Comparison of ENCODE assay signal across 9 cellular contexts in the genomic region with DNA sequence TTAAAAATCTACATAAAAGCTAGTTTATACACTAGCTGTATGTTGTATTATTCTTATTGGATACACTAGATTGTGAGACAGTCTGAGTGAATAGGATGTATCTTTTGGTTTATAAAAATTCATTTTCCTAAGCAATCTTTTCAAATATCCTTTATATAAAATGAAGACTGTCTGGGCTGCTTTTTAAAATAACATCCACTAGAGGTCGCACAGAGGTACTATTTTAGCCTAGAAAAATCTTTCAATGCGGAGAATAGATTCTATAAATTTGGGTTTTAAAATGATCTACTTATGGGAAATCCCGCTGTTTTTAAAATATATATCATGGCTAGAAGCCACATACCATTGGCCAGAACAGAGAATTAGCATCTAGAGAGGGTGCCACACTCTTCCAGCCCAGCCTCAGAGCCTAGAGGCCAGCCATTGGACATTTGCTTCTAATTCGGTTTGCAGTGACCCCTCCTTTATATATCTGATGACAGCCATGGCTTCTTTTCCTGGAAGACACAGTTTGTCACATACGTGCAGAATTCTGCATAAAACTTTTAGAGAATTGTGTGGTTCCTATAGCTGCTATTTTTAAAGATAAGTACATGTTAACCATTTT. TPM values are rescaled to one million over a fixed set of nuclear protein-coding genes. Genes with fewer than 3 reads are reported as not detected.
A peak's percentile ranks its signal among the peaks of the same experiment; 100 is the strongest.
DNase-seq lines count a peak whose midpoint lies in the region; ATAC-seq and TF ChIP-seq lines count a peak whose summit lies in the region.
"Had no signal": no experiment of that assay in that cellular context is flagged by ENCODE, and none has a peak within 500 bp of the region (broad histone marks: within the 10 kb centered on the region; RNA-seq: fewer than 3 reads in every experiment).

No MANE protein-coding gene starts in this region.

- peak; percentile 66 for TF ChIP-seq RAD21 in HCT116 (IDR thresholded peaks at IDR 0.05; ENCODE audit: low read depth)
- TF ChIP-seq RAD21 in neural cell (conservative IDR thresholded peaks at IDR 0.05) = peak; percentile 61

- H3K9me3 Mint-ChIP-seq in activated CD4-positive, alpha-beta memory T cell treated with anti-CD3 and anti-CD28 coated beads for 36 hours = no peaks in the 10 kb centered on the region
- H3K9me3 Mint-ChIP-seq: T-helper 1 cell treated with Interleukin-12 subunit alpha and Interleukin-12 subunit beta and Interleukin-4 antibody, amounts not matched to agents 30 μg/mL and 1 μg/mL, for 36 hours had no signal

- no peaks in the 10 kb centered on the region for H3K4me1 Mint-ChIP-seq in activated CD4-positive, alpha-beta memory T cell treated with anti-CD3 and anti-CD28 coated beads for 36 hours (ENCODE audit: low read depth)

- peak; percentile 62 for DNase-seq in G401 (ENCODE audit: low spot score)
- peak; percentile 19 for DNase-seq in HCT116 (ENCODE audit: low read depth, low spot score)
- DNase-seq in NOMO-1 treated with DMSO at 0.1 percent for 48 hours (lab: John Stamatoyannopoulos, UW; ENCODE audit: unreplicated experiment) = peak; percentile 59
- DNase-seq in dorsolateral prefrontal cortex = no peak
- no peak for DNase-seq in activated CD4-positive, alpha-beta memory T cell treated with anti-CD3 and anti-CD28 coated beads for 36 hours
- no peak for DNase-seq in hepatic stellate cell (ENCODE audit: low spot score)

- H3K4me3 ChIP-seq in HCT116 (replicated peaks in 1 of 2; ENCODE audit: low read depth in 1 of 2, low read length in 2 of 2) (no peak overlapping the region), dorsolateral prefrontal cortex (peak overlapping the region in 22 of 59 donors; percentile 7 to 46 (median 22)), neural cell (ENCODE audit: low read length) (no peak overlapping the region)

- POLR2A ChIA-PET in HCT116 (lab: Charles Lee) = no interaction called here
- POLR2A ChIA-PET in activated CD4-positive, alpha-beta memory T cell treated with anti-CD3 and anti-CD28 coated beads for 36 hours (lab: Charles Lee) = no interaction called here

- ATAC-seq in HCT116 (peak; percentile 75), GM21786 (IDR thresholded peaks at IDR 0.05; ENCODE audit: unreplicated experiment) (no peak)

- peaks cover 15% of the 10 kb centered on the region for H3K27me3 Mint-ChIP-seq in activated CD4-positive, alpha-beta memory T cell treated with anti-CD3 and anti-CD28 coated beads for 36 hours

- H3K36me3 ChIP-seq in HCT116 (ENCODE audit: control insufficient read depth in 1 of 2, insufficient read depth in 2 of 2, low read length in 2 of 2) = no peaks in the 10 kb centered on the region
- H3K36me3 ChIP-seq in neural cell (ENCODE audit: insufficient read depth, low read length) = no peaks in the 10 kb centered on the region

- H3K9ac ChIP-seq in HCT116 (ENCODE audit: low read length) = no peak overlapping the region
- H3K9ac ChIP-seq in neural cell (ENCODE audit: low read length) = no peak overlapping the region

- no peaks in the 10 kb centered on the region for H3K9me2 ChIP-seq in HCT116 (ENCODE audit: insufficient read depth)
- H3K9me2 ChIP-seq in neural cell (ENCODE audit: insufficient read depth, low read length) = no peaks in the 10 kb centered on the region

- RAD21 ChIA-PET in HCT116 (lab: Charles Lee; ENCODE audit: low non-redundant PET in 1 of 2, low total read pairs in 2 of 2, uncharacterized antibody in 2 of 2, unreplicated experiment in 2 of 2) = interaction anchor here in 1 of 2 experiments (1.0 kb wide), 1 partner anchor 104 kb away, joined by 3 read pairs; no protein-coding TSS in a partner anchor

- no peak overlapping the region for H3K27ac Mint-ChIP-seq in activated CD4-positive, alpha-beta memory T cell treated with anti-CD3 and anti-CD28 coated beads for 36 hours
- H3K27ac Mint-ChIP-seq: T-helper 1 cell treated with Interleukin-12 subunit alpha and Interleukin-12 subunit beta and Interleukin-4 antibody, amounts not matched to agents 30 μg/mL and 1 μg/mL, for 36 hours had no signal

- no peak for TF ChIP-seq EP300 in neural cell (conservative IDR thresholded peaks at IDR 0.05; ENCODE audit: poor library complexity, severe bottlenecking)

- H3K9me3 ChIP-seq in HCT116 (ENCODE audit: control insufficient read depth in 1 of 2, insufficient read depth in 1 of 2, low read depth in 1 of 2, low read length in 2 of 2) (no peaks in the 10 kb centered on the region), neural cell (ENCODE audit: low read length) (no peaks in the 10 kb centered on the region)

- H3K4me2 ChIP-seq in HCT116 (ENCODE audit: low read length) (no peak overlapping the region), neural cell (ENCODE audit: low read length) (no peak overlapping the region)

- intact Hi-C loops in HCT116 (cut with micrococcal nuclease) = loop anchor here (2.0 to 10.0 kb wide), 2 partner anchors 377 to 1905 kb away; no protein-coding TSS in a partner anchor
- intact Hi-C loops in dorsolateral prefrontal cortex (cut with DNase I) = loop anchor here (2.0 to 10.0 kb wide), 3 partner anchors 83 to 625 kb away; no protein-coding TSS in a partner anchor
- intact Hi-C loops in activated CD4-positive, alpha-beta memory T cell treated with anti-CD3 and anti-CD28 coated beads for 36 hours (cut with micrococcal nuclease) = loop anchor here (1.0 to 10.0 kb wide), 5 partner anchors 24 to 378 kb away; partner anchors contain the start of genes AMOTL1 and FUT4

- H3K27ac ChIP-seq in HCT116 (ENCODE audit: low read depth, low read length) (no peak overlapping the region), dorsolateral prefrontal cortex (peak overlapping the region in 11 of 59 donors; percentile 6 to 75 (median 60)), neural cell (ENCODE audit: low read length) (no peak overlapping the region)

- H3K4me1 ChIP-seq in HCT116 (ENCODE audit: control insufficient read depth in 1 of 2, insufficient read depth in 2 of 2, low read length in 2 of 2) = no peaks in the 10 kb centered on the region

- in situ Hi-C loops in G401 (cut with HindIII; ENCODE audit: low sequenced_read_pairs) = no loop called here

- TF ChIP-seq CTCF in HCT116 (IDR thresholded peaks at IDR 0.05 in 2 of 3, conservative IDR thresholded peaks at IDR 0.05 in 1 of 3; ENCODE audit: borderline replicate concordance in 1 of 3, insufficient read depth in 1 of 3, low read depth in 2 of 3, low read length in 2 of 3) (peak; percentile 53 to 73 (median 61); a peak in 5 of 6 replicates), dorsolateral prefrontal cortex (IDR thresholded peaks at IDR 0.05 in 54 of 56, conservative IDR thresholded peaks at IDR 0.05 in 2 of 56; ENCODE audit: low read depth in 1 of 56, partially characterized antibody in 56 of 56) (peak in 55 of 56 donors; percentile 55 to 89 (median 72)), neural cell (IDR thresholded peaks at IDR 0.05; ENCODE audit: poor library complexity, severe bottlenecking) (peak; percentile 74)

- no peaks in the 10 kb centered on the region for H3K36me3 Mint-ChIP-seq in activated CD4-positive, alpha-beta memory T cell treated with anti-CD3 and anti-CD28 coated beads for 36 hours

- BruUV-seq in HCT116 (replicated peaks; lab: Mats Ljungman, UMichigan) = no TSS peak

- TF ChIP-seq POLR2A in HCT116 (IDR thresholded peaks at IDR 0.05; ENCODE audit: borderline replicate concordance, extremely low read depth, insufficient read depth, insufficient read length) = no peak

- no peak overlapping the region for H3K4me3 Mint-ChIP-seq in activated CD4-positive, alpha-beta memory T cell treated with anti-CD3 and anti-CD28 coated beads for 36 hours
- H3K4me3 Mint-ChIP-seq: T-helper 1 cell treated with Interleukin-12 subunit alpha and Interleukin-12 subunit beta and Interleukin-4 antibody, amounts not matched to agents 30 μg/mL and 1 μg/mL, for 36 hours had no signal

- peak overlapping the region; percentile 67 for H2AFZ ChIP-seq in HCT116 (ENCODE audit: low read depth, low read length, poor library complexity, severe bottlenecking)
- no peak overlapping the region for H2AFZ ChIP-seq in neural cell (ENCODE audit: low read depth, low read length)

- H4K20me1 ChIP-seq in HCT116 (ENCODE audit: insufficient read depth) = no peaks in the 10 kb centered on the region
- no peaks in the 10 kb centered on the region for H4K20me1 ChIP-seq in neural cell (ENCODE audit: insufficient read depth)

- H3K27me3 ChIP-seq in HCT116 (ENCODE audit: insufficient read depth, low read length) = no peaks in the 10 kb centered on the region
- H3K27me3 ChIP-seq in dorsolateral prefrontal cortex = no peaks in the 10 kb centered on the region
- no peaks in the 10 kb centered on the region for H3K27me3 ChIP-seq in neural cell (ENCODE audit: insufficient read depth, low read depth, low read length)

- H3K79me2 ChIP-seq in HCT116 (ENCODE audit: insufficient read depth, low read length) (no peaks in the 10 kb centered on the region), neural cell (replicated peaks; ENCODE audit: insufficient read depth, low read length) (no peaks in the 10 kb centered on the region)

- no peaks in the 10 kb centered on the region for H3F3A ChIP-seq in neural cell (ENCODE audit: insufficient read depth, low read length, poor library complexity, severe bottlenecking)

- CTCF ChIA-PET in HCT116 (lab: Charles Lee) = no interaction called here
- CTCF ChIA-PET in activated CD4-positive, alpha-beta memory T cell treated with anti-CD3 and anti-CD28 coated beads for 36 hours (lab: Charles Lee) = interaction anchor here (0.6 to 3.8 kb wide), 14 partner anchors 14 to 638 kb away, joined by 3 to 23 read pairs (median 3); partner anchors contain the start of gene FUT4

RNA-seq across cellular contexts. Expression of gene C11orf97, which starts 7.3 kb away (rescaled TPM):
- not detected in 2 replicates for total RNA-seq in G401 (2014; rRNA removed; shearing (Covaris generic))
- total RNA-seq in HCT116 (2021; ENCODE audit: unreplicated experiment) (not detected), dorsolateral prefrontal cortex (1 to 10 TPM in 48 of 120 experiments, under 1 TPM in 23, not detected in 49; 0.66 to 4.0 (median 1.3) TPM)
- not detected in 2 replicates for polyA plus RNA-seq in HCT116 (2012)
- polyA plus RNA-seq in neural cell = 0.47 TPM in 1 of 2 replicates, not detected in the other
- not detected in 2 replicates for polyA minus RNA-seq in neural cell
- total RNA-seq in activated CD4-positive, alpha-beta memory T cell treated with anti-CD3 and anti-CD28 coated beads for 36 hours = not detected

RNA-seq across cellular contexts. Expression of gene FUT4, which starts 24.1 kb away (rescaled TPM):
- not detected in 2 replicates for total RNA-seq in G401 (2014; rRNA removed; shearing (Covaris generic))
- 5.7 TPM for total RNA-seq in HCT116 (2021; ENCODE audit: unreplicated experiment)
- polyA plus RNA-seq in HCT116 (2012) = 2.1 and 2.4 TPM in 2 replicates
- 1 to 10 TPM; 2.2 to 6.7 (median 4.1) TPM for total RNA-seq in dorsolateral prefrontal cortex
- polyA plus RNA-seq in neural cell = 0.62 and 1.1 TPM in 2 replicates
- 2.2 and 2.5 TPM in 2 replicates for polyA minus RNA-seq in neural cell
- 1 to 10 TPM; 3.6 to 3.9 TPM for total RNA-seq in activated CD4-positive, alpha-beta memory T cell treated with anti-CD3 and anti-CD28 coated beads for 36 hours

RNA-seq across cellular contexts. Expression of gene ANKRD49, which starts 25.8 kb away (rescaled TPM):
- 13.2 and 17.7 TPM in 2 replicates for total RNA-seq in G401 (2014; rRNA removed; shearing (Covaris generic))
- total RNA-seq in HCT116 (2021; ENCODE audit: unreplicated experiment) (8.2 TPM), dorsolateral prefrontal cortex (10 to 100 TPM in 106 of 120 experiments, 1 to 10 TPM in 14; 7.4 to 21.0 (median 13.1) TPM)
- polyA plus RNA-seq in HCT116 (2012) = 3.1 and 4.2 TPM in 2 replicates
- polyA plus RNA-seq in neural cell = 49.2 and 54.6 TPM in 2 replicates
- 30.9 and 32.6 TPM in 2 replicates for polyA minus RNA-seq in neural cell
- total RNA-seq in activated CD4-positive, alpha-beta memory T cell treated with anti-CD3 and anti-CD28 coated beads for 36 hours = 10 to 100 TPM; 18.6 to 19.2 TPM

RNA-seq across cellular contexts. Expression of gene MRE11, which starts 25.9 kb away (rescaled TPM):
- 13.8 and 17.0 TPM in 2 replicates for total RNA-seq in G401 (2014; rRNA removed; shearing (Covaris generic))
- total RNA-seq in HCT116 (2021; ENCODE audit: unreplicated experiment) (20.6 TPM), dorsolateral prefrontal cortex (10 to 100 TPM; 11.0 to 29.5 (median 19.0) TPM)
- polyA plus RNA-seq in HCT116 (2012) = 5.1 and 6.7 TPM in 2 replicates
- 4.3 and 5.1 TPM in 2 replicates for polyA plus RNA-seq in neural cell
- 11.9 and 15.3 TPM in 2 replicates for polyA minus RNA-seq in neural cell
- 10 to 100 TPM; 43.4 to 47.6 TPM for total RNA-seq in activated CD4-positive, alpha-beta memory T cell treated with anti-CD3 and anti-CD28 coated beads for 36 hours

RNA-seq across cellular contexts. Expression of gene PIWIL4, which starts 47.6 kb away (rescaled TPM):
- not detected in 2 replicates for total RNA-seq in G401 (2014; rRNA removed; shearing (Covaris generic))
- total RNA-seq in HCT116 (2021; ENCODE audit: unreplicated experiment) = 0.34 TPM
- polyA plus RNA-seq in HCT116 (2012) = 0.25 and 0.62 TPM in 2 replicates
- 10 to 100 TPM in 1 of 120 experiments, 1 to 10 TPM in 119; 1.9 to 10.5 (median 4.5) TPM for total RNA-seq in dorsolateral prefrontal cortex
- polyA plus RNA-seq in neural cell = 1.3 and 2.9 TPM in 2 replicates
- 0.35 and 0.73 TPM in 2 replicates for polyA minus RNA-seq in neural cell
- total RNA-seq in activated CD4-positive, alpha-beta memory T cell treated with anti-CD3 and anti-CD28 coated beads for 36 hours = under 1 TPM; 0.29 to 0.90 TPM

Comparison
In these comparisons a context has a peak if more than half of its experiments do, and no peak if none do; other contexts are left out.
1. DNase-seq: peak in G401 (single experiment), HCT116 (single experiment) and NOMO-1 treated with DMSO at 0.1 percent for 48 hours (single experiment); none in dorsolateral prefrontal cortex (0 of 10), activated CD4-positive, alpha-beta memory T cell treated with anti-CD3 and anti-CD28 coated beads for 36 hours (single experiment) and hepatic stellate cell (single experiment).
2. Peak in every context shown above with its lines, with median percentiles within 50 percentile points of each other: CTCF ChIP-seq.